15 cellular contexts compared by ENCODE assay signal in genomic region chrX:132636080-132636479, GRCh38.
A peak's percentile ranks its signal among the peaks of the same experiment; 100 is the strongest.
DNase-seq lines count a peak whose midpoint lies in the region; ATAC-seq, FAIRE-seq and TF ChIP-seq lines count a peak whose summit lies in the region.
"Had no signal": no experiment of that assay in that cellular context is flagged by ENCODE, and none has a peak within 500 bp of the region (broad histone marks: within the 10 kb centered on the region; RNA-seq: fewer than 3 reads in every experiment).

No MANE protein-coding gene starts in this region.

- H3K4me1 ChIP-seq in HEK293 (ENCODE audit: control insufficient read depth, insufficient read depth, low read length) (peaks cover 8% of the 10 kb centered on the region), Panc1 (ENCODE audit: control insufficient read depth, insufficient read depth, low read length) (no peaks in the 10 kb centered on the region), hepatocyte (ENCODE audit: insufficient read depth) (no peaks in the 10 kb centered on the region)

- H3K4me3 ChIP-seq in HEK293 (ENCODE audit: low read depth, low read length) (no peak overlapping the region), Panc1 (ENCODE audit: low read depth in 2 of 2, low read length in 2 of 2) (no peak overlapping the region), hepatocyte (no peak overlapping the region)

- no peak for ATAC-seq in Panc1
- ATAC-seq in HG02840 (IDR thresholded peaks at IDR 0.05; ENCODE audit: low FRiP score, unreplicated experiment): no peak
- no peak for ATAC-seq in HG03175 (IDR thresholded peaks at IDR 0.05; ENCODE audit: unreplicated experiment)
- ATAC-seq in T-helper 17 cell: no peak
- no peak for ATAC-seq in GM18873 (IDR thresholded peaks at IDR 0.05; ENCODE audit: low FRiP score, unreplicated experiment)

- H3K27ac ChIP-seq in HEK293 (ENCODE audit: extremely low read depth, low read depth, low read length) (no peak overlapping the region), Panc1 (ENCODE audit: low read length) (no peak overlapping the region), hepatocyte (no peak overlapping the region)

- WGBS in hepatocyte (ENCODE audit: low lambda C conversion rate, missing lambda C conversion rate): 53% methylated on average over 3 of the region's 3 CpGs

- H2AFZ ChIP-seq in hepatocyte: no peak overlapping the region

- in situ Hi-C loops in Panc1 (cut with HindIII; ENCODE audit: low pct_unique_long_range_greater_than_20kb, low sequenced_read_pairs): no loop called here

- no peaks in the 10 kb centered on the region for H3K9me2 ChIP-seq in hepatocyte (replicated peaks; ENCODE audit: insufficient read depth)

- no peaks in the 10 kb centered on the region for H3K36me3 Mint-ChIP-seq in T-helper 17 cell (ENCODE audit: low read depth)

- no peak overlapping the region for H3K4me3 Mint-ChIP-seq in T-helper 17 cell
- H3K4me3 Mint-ChIP-seq: central memory CD8-positive, alpha-beta T cell; nephron progenitor cell had no signal

- H3K36me3 ChIP-seq in HEK293 (ENCODE audit: control insufficient read depth in 2 of 2, insufficient read depth in 1 of 2, low read length in 2 of 2): no peaks in the 10 kb centered on the region
- no peaks in the 10 kb centered on the region for H3K36me3 ChIP-seq in Panc1 (ENCODE audit: control insufficient read depth, insufficient read depth, low read length)
- H3K36me3 ChIP-seq in hepatocyte (replicated peaks; ENCODE audit: insufficient read depth, low read depth): no peaks in the 10 kb centered on the region

- BruUV-seq in Panc1 (replicated peaks; lab: Mats Ljungman, UMichigan): no TSS peak

- no peak overlapping the region for H3K4me2 ChIP-seq in hepatocyte

- TF ChIP-seq CTCF in D721Med (IDR thresholded peaks at IDR 0.05; ENCODE audit: insufficient read depth, missing control alignments) (peak; percentile 28), HEK293 (tag by site-specific recombination; IDR thresholded peaks at IDR 0.05) (no peak), Panc1 (IDR thresholded peaks at IDR 0.05) (peak; percentile 30; the same call in 1 of the 2 replicates), hepatocyte (IDR thresholded peaks at IDR 0.05; ENCODE audit: poor library complexity) (peak; percentile 27)

- CTCF ChIA-PET in HEK293 (lab: Yijun Ruan, JAX): interaction anchor here (0.6 to 1.1 kb wide), 6 partner anchors 80 to 1145 kb away, joined by 3 to 6 read pairs (median 4); no protein-coding TSS in a partner anchor
- CTCF ChIA-PET in Panc1 (lab: Charles Lee): interaction anchor here (0.6 to 1.0 kb wide), 3 partner anchors 105 to 1255 kb away, joined by 3 to 5 read pairs (median 3); no protein-coding TSS in a partner anchor

- DNase-seq in D721Med (ENCODE audit: insufficient read length, low spot score) (no peak), Panc1 (ENCODE audit: low read depth, low spot score) (no peak), hepatocyte (ENCODE audit: low spot score) (no peak), T-helper 17 cell (no peak)
- DNase-seq: activated CD4-positive, alpha-beta T cell treated with anti-CD3 and anti-CD28 coated beads for 4 hours; Caco-2; nephron progenitor cell; stimulated activated CD4-positive, alpha-beta T cell treated with anti-CD3 and anti-CD28 coated beads, Interleukin-12 subunit alpha, Interleukin-12 subunit beta, amount 100 ng/mL, for 4 hours had no signal

- H3K27me3 ChIP-seq in Panc1 (ENCODE audit: control insufficient read depth, insufficient read depth, low read length) (no peaks in the 10 kb centered on the region), hepatocyte (no peaks in the 10 kb centered on the region)

- POLR2A ChIA-PET in HEK293 (lab: Yijun Ruan, JAX): no interaction called here
- POLR2A ChIA-PET in Panc1 (lab: Charles Lee): no interaction called here

- FAIRE-seq in D721Med (lab: Jason Lieb, UNC): no peak
- FAIRE-seq: keratinocyte had no signal

- H4K20me1 ChIP-seq in hepatocyte (ENCODE audit: insufficient read depth, poor library complexity, severe bottlenecking): no peaks in the 10 kb centered on the region

- no peak overlapping the region for H3K27ac Mint-ChIP-seq in T-helper 17 cell
- H3K27ac Mint-ChIP-seq: activated T-helper 2 cell treated with anti-CD3 and anti-CD28 coated beads, Interferon-gamma antibody, Interleukin-2, Interleukin-4, amounts not matched to agents 10 μg/mL and 5 μg/mL and 100 μg/mL, durations not matched to agents 14 hours and 24 hours and 36 hours had no signal

- H3K9me3 ChIP-seq in HEK293 (ENCODE audit: control insufficient read depth, insufficient read depth, low read depth, low read length) (no peaks in the 10 kb centered on the region), Panc1 (ENCODE audit: control insufficient read depth, insufficient read depth, low read depth, low read length) (no peaks in the 10 kb centered on the region), hepatocyte (ENCODE audit: low read depth) (no peaks in the 10 kb centered on the region), T-helper 17 cell (ENCODE audit: control insufficient read depth, low read length, poor library complexity, severe bottlenecking) (no peaks in the 10 kb centered on the region)
- H3K9me3 ChIP-seq: Caco-2 had no signal

- no peaks in the 10 kb centered on the region for H3K27me3 Mint-ChIP-seq in T-helper 17 cell

- H3K4me1 Mint-ChIP-seq in T-helper 17 cell: no peaks in the 10 kb centered on the region
- H3K4me1 Mint-ChIP-seq: central memory CD8-positive, alpha-beta T cell had no signal

- no peaks in the 10 kb centered on the region for H3K79me2 ChIP-seq in hepatocyte

- intact Hi-C loops in Panc1 (cut with micrococcal nuclease; ENCODE audit: unreplicated experiment): loop anchor here (5.0 kb wide), 1 partner anchor 536 kb away; no protein-coding TSS in a partner anchor

TF ChIP-seq in HEK293, 187 proteins besides CTCF, POLR2A, EP300 and RAD21:
- TF ChIP-seq ZNF473 (tag by site-specific recombination; IDR thresholded peaks at IDR 0.05): no peak
- TF ChIP-seq ZNF488 (tag by site-specific recombination; IDR thresholded peaks at IDR 0.05): no peak
- peak; percentile 67 for TF ChIP-seq ZNF654 (tag by site-specific recombination; IDR thresholded peaks at IDR 0.05; ENCODE audit: low read depth)
- no peak for TF ChIP-seq ZNF214 (tag by site-specific recombination; IDR thresholded peaks at IDR 0.05; ENCODE audit: borderline replicate concordance)
- TF ChIP-seq ZNF169 (tag by site-specific recombination; IDR thresholded peaks at IDR 0.05): no peak
- TF ChIP-seq GLIS2 (tag by site-specific recombination; IDR thresholded peaks at IDR 0.05): no peak
- no peak for TF ChIP-seq ZNF354C (tag by site-specific recombination; IDR thresholded peaks at IDR 0.05; ENCODE audit: borderline replicate concordance, low read depth)
- no peak for TF ChIP-seq ZNF555 (tag by site-specific recombination; conservative IDR thresholded peaks at IDR 0.05)
